25 cellular contexts compared by ENCODE assay signal in genomic region chr3:153145454-153145853, GRCh38. TPM values are rescaled to one million over a fixed set of nuclear protein-coding genes. Genes with fewer than 3 reads are reported as not detected.
DNase-seq lines count a peak whose midpoint lies in the region; ATAC-seq, FAIRE-seq and TF ChIP-seq lines count a peak whose summit lies in the region.
"Had no signal": no experiment of that assay in that cellular context is flagged by ENCODE, and none has a peak within 500 bp of the region (broad histone marks: within the 10 kb centered on the region; RNA-seq: fewer than 3 reads in every experiment).

No MANE protein-coding gene starts in this region.

- no peak overlapping the region for H2BK12ac ChIP-seq in mesenchymal stem cell (ENCODE audit: low read length in 2 of 2)

- H3K4me3 ChIP-seq in A549 (no peak overlapping the region), IMR-90 (ENCODE audit: insufficient read depth, low read depth, low read length) (no peak overlapping the region), brain microvascular endothelial cell (ENCODE audit: low read depth, low read length) (no peak overlapping the region), mesenchymal stem cell (ENCODE audit: insufficient read depth in 1 of 2, low read depth in 1 of 2, low read length in 2 of 2) (no peak overlapping the region)
- H3K4me3 ChIP-seq: body of pancreas, coronary artery, gastrocnemius medialis, psoas muscle had no signal

- H3K14ac ChIP-seq in IMR-90 (replicated peaks; ENCODE audit: low read depth, low read length) (0 out of 2 replicates have a peak overlapping the region, but pooled peaks have one; percentile 40), mesenchymal stem cell (ENCODE audit: low read length in 2 of 2) (no peak overlapping the region)

- H2BK120ac ChIP-seq in IMR-90 (ENCODE audit: low read depth, low read length), result peak overlapping the region; percentile 84
- H2BK120ac ChIP-seq in mesenchymal stem cell (ENCODE audit: low read depth, low read length), result peak overlapping the region; percentile 23

- CTCF ChIA-PET in A549 (lab: Yijun Ruan, JAX), result no interaction called here
- CTCF ChIA-PET in IMR-90 (lab: Yijun Ruan, JAX), result no interaction called here

- H3K36me3 ChIP-seq in IMR-90 (ENCODE audit: control insufficient read depth, insufficient read depth, low read length) (no peaks in the 10 kb centered on the region), brain microvascular endothelial cell (replicated peaks) (no peaks in the 10 kb centered on the region), mesenchymal stem cell (ENCODE audit: control insufficient read depth in 1 of 2, insufficient read depth in 2 of 2, low read depth in 1 of 2, low read length in 2 of 2) (no peaks in the 10 kb centered on the region)
- H3K36me3 ChIP-seq: gastrocnemius medialis had no signal

- H4K20me1 ChIP-seq in IMR-90 (ENCODE audit: insufficient read depth, low read length), result no peaks in the 10 kb centered on the region

- H3K9me3 ChIP-seq in A549 (no peaks in the 10 kb centered on the region), IMR-90 (ENCODE audit: control insufficient read depth, insufficient read depth, low read length) (no peaks in the 10 kb centered on the region), mesenchymal stem cell (ENCODE audit: control insufficient read depth, low read length) (no peaks in the 10 kb centered on the region)
- H3K9me3 ChIP-seq: body of pancreas, gastrocnemius medialis, psoas muscle had no signal

- H3K9ac ChIP-seq in IMR-90 (ENCODE audit: low read depth, low read length), result no peak overlapping the region
- no peak overlapping the region for H3K9ac ChIP-seq in mesenchymal stem cell (ENCODE audit: low read length)

- H2BK15ac ChIP-seq in IMR-90 (ENCODE audit: low read depth, low read length) (0 out of 3 replicates have a peak overlapping the region, but pooled peaks have one; percentile 52), mesenchymal stem cell (ENCODE audit: low read depth, poor library complexity, severe bottlenecking) (no peak overlapping the region)

- POLR2A ChIA-PET in A549 (lab: Yijun Ruan, JAX), result interaction anchor here (8.6 kb wide), 1 partner anchor 16 kb away, joined by 92 read pairs; the partner anchor contains the start of gene RAP2B
- POLR2A ChIA-PET in IMR-90 (lab: Charles Lee; ENCODE audit: unreplicated experiment), result no interaction called here

- peak overlapping the region; percentile 59; the same call in 1 of the 2 replicates for H2BK20ac ChIP-seq in IMR-90 (ENCODE audit: low read depth, low read length)

- TF ChIP-seq EP300 in A549 (IDR thresholded peaks at IDR 0.05), result no peak

- ATAC-seq in A549 (no peak), IMR-90 (ENCODE audit: low read depth) (no peak), left lobe of liver (no peak)
- ATAC-seq: body of pancreas, gastrocnemius medialis, left colon, psoas muscle, Right ventricle myocardium inferior, T-cell had no signal

- in situ Hi-C loops in IMR-90 (cut with MboI; ENCODE audit: low sequenced_read_pairs) (no loop called here), brain microvascular endothelial cell (cut with HindIII; ENCODE audit: low pct_ligation_motif_present, low sequenced_read_pairs) (no loop called here)

- H2AFZ ChIP-seq in IMR-90 (replicated peaks; ENCODE audit: low read length, poor library complexity) (no peak overlapping the region), mesenchymal stem cell (ENCODE audit: low read depth, low read length) (no peak overlapping the region)

- H4K8ac ChIP-seq in IMR-90 (ENCODE audit: low read depth in 2 of 2, low read length in 2 of 2), result peak overlapping the region in 1 of 2 experiments; percentile 62; a peak in 2 of 4 replicates
- no peak overlapping the region for H4K8ac ChIP-seq in mesenchymal stem cell (ENCODE audit: low read length)

- peaks cover 49% of the 10 kb centered on the region for H3K4me1 ChIP-seq in A549
- H3K4me1 ChIP-seq in IMR-90 (ENCODE audit: control insufficient read depth, insufficient read depth, low read length), result peaks cover 7% of the 10 kb centered on the region
- H3K4me1 ChIP-seq in mesenchymal stem cell (ENCODE audit: control insufficient read depth, insufficient read depth, low read depth, low read length), result peaks cover 1% of the 10 kb centered on the region
- H3K4me1 ChIP-seq: body of pancreas, gastrocnemius medialis, psoas muscle had no signal

- H3K23ac ChIP-seq in IMR-90 (ENCODE audit: low read depth, low read length), result peak overlapping the region; percentile 27; the same call in 1 of the 2 replicates
- H3K23ac ChIP-seq in mesenchymal stem cell (ENCODE audit: low read length in 2 of 2), result no peak overlapping the region

- H3K27ac ChIP-seq in A549 (peak overlapping the region; percentile 50 to 76), IMR-90 (ENCODE audit: insufficient read depth, low read length) (no peak overlapping the region), brain microvascular endothelial cell (peak overlapping the region; percentile 52), mesenchymal stem cell (ENCODE audit: low read length, poor library complexity, severe bottlenecking) (peak overlapping the region; percentile 80)
- H3K27ac ChIP-seq: body of pancreas, C4-2B, coronary artery, gastrocnemius medialis, psoas muscle had no signal

- H3K79me1 ChIP-seq in IMR-90 (ENCODE audit: low read depth in 1 of 2, low read length in 2 of 2) (no peaks in the 10 kb centered on the region), mesenchymal stem cell (replicated peaks; ENCODE audit: low read length, poor library complexity, severe bottlenecking) (no peaks in the 10 kb centered on the region)

- dilution Hi-C loops in IMR-90 (cut with HindIII; ENCODE audit: low sequenced_read_pairs, unreplicated experiment), result no loop called here

- intact Hi-C loops in IMR-90 (cut with micrococcal nuclease), result no loop called here

- TF ChIP-seq POLR2A in A549 (IDR thresholded peaks at IDR 0.05; ENCODE audit: low read length), result no peak
- TF ChIP-seq POLR2A in IMR-90 (IDR thresholded peaks at IDR 0.05; ENCODE audit: low read depth, low read length), result no peak

- H2BK5ac ChIP-seq in IMR-90 (ENCODE audit: low read depth, low read length, poor library complexity, severe bottlenecking) (peak overlapping the region; percentile 75), mesenchymal stem cell (ENCODE audit: low read depth, low read length, poor library complexity, severe bottlenecking) (no peak overlapping the region)

- H3K9me1 ChIP-seq in IMR-90 (ENCODE audit: insufficient read depth, low read length), result no peaks in the 10 kb centered on the region; the same call in 1 of the 2 replicates

- peak overlapping the region; percentile 40 for H3K4me2 ChIP-seq in A549
- H3K4me2 ChIP-seq in IMR-90 (ENCODE audit: low read depth, low read length), result no peak overlapping the region
- no peak overlapping the region for H3K4me2 ChIP-seq in mesenchymal stem cell (ENCODE audit: low read length, poor library complexity, severe bottlenecking)

- DNase-seq in A549 (ENCODE audit: low read depth in 1 of 2, low spot score in 1 of 2) (no peak), IMR-90 (no peak), brain microvascular endothelial cell (no peak), mesenchymal stem cell (no peak), NCI-H524 treated with DMSO at 0.1 percent for 48 hours (lab: John Stamatoyannopoulos, UW) (no peak), left lobe of liver (ENCODE audit: low spot score) (no peak), NCI-H2029 treated with DMSO at 0.1 percent for 48 hours (lab: John Stamatoyannopoulos, UW) (no peak), frontal cortex (ENCODE audit: low spot score in 2 of 2) (no peak)
- DNase-seq: activated CD4-positive, alpha-beta T cell treated with anti-CD3 and anti-CD28 coated beads for 4 hours; activated naive CD8-positive, alpha-beta T cell treated with anti-CD3 and anti-CD28 coated beads, Interleukin-2, amount 10 ng/mL, durations not matched to agents 7 days and 5 days; body of pancreas; gastrocnemius medialis; left colon; midbrain; NCI-H1417; NCI-H526; psoas muscle; stimulated activated CD4-positive, alpha-beta T cell treated with anti-CD3 and anti-CD28 coated beads, Interleukin-12 subunit alpha, Interleukin-12 subunit beta, amount 100 ng/mL, for 4 hours; T-cell had no signal

- BruUV-seq in IMR-90 (replicated peaks; lab: Mats Ljungman, UMichigan), result no TSS peak

- H4K5ac ChIP-seq in IMR-90 (ENCODE audit: low read depth, low read length), result peak overlapping the region; percentile 36; the same call in 1 of the 2 replicates

- no peak for TF ChIP-seq RAD21 in A549 (conservative IDR thresholded peaks at IDR 0.05 in 1 of 2, IDR thresholded peaks at IDR 0.05 in 1 of 2)
- TF ChIP-seq RAD21 in IMR-90 (IDR thresholded peaks at IDR 0.05; ENCODE audit: low read length), result no peak

- H3K18ac ChIP-seq in IMR-90 (ENCODE audit: low read depth, low read length), result no peak overlapping the region; the same call in 1 of the 2 replicates
- peak overlapping the region in 1 of 2 experiments; percentile 62 for H3K18ac ChIP-seq in mesenchymal stem cell (ENCODE audit: low read depth in 1 of 2, low read length in 2 of 2)

- H3K4ac ChIP-seq in IMR-90 (ENCODE audit: low read depth, low read length) (peak overlapping the region; percentile 81; the same call in 1 of the 2 replicates), mesenchymal stem cell (ENCODE audit: low read depth in 1 of 2, low read length in 2 of 2) (no peak overlapping the region)

- FAIRE-seq in A549 (lab: Jason Lieb, UNC), result peak; percentile 23
- no peak for FAIRE-seq in frontal cortex (lab: Jason Lieb, UNC)
- FAIRE-seq: endometrium, G401.6, TTC549 had no signal

- H3K56ac ChIP-seq in IMR-90 (ENCODE audit: extremely low read depth, insufficient read depth, low read length), result no peak overlapping the region

- H3K27me3 ChIP-seq in IMR-90 (ENCODE audit: control insufficient read depth, insufficient read depth, low read length) (no peaks in the 10 kb centered on the region), brain microvascular endothelial cell (replicated peaks) (no peaks in the 10 kb centered on the region), mesenchymal stem cell (ENCODE audit: control insufficient read depth in 1 of 2, insufficient read depth in 1 of 2, low read length in 2 of 2) (no peaks in the 10 kb centered on the region)
- H3K27me3 ChIP-seq: body of pancreas, gastrocnemius medialis had no signal

- H2AK5ac ChIP-seq in IMR-90 (ENCODE audit: low read depth, low read length) (peak overlapping the region; percentile 18; the same call in 1 of the 2 replicates), mesenchymal stem cell (ENCODE audit: low read length, severe bottlenecking) (peak overlapping the region; percentile 39)

- H2AK9ac ChIP-seq in IMR-90 (replicated peaks; ENCODE audit: low read depth, low read length, poor library complexity), result no peak overlapping the region

- H4K91ac ChIP-seq in IMR-90 (ENCODE audit: insufficient read depth, low read depth, low read length) (no peak overlapping the region), mesenchymal stem cell (ENCODE audit: low read length) (no peak overlapping the region)

- no peak for TF ChIP-seq CTCF in A549 (IDR thresholded peaks at IDR 0.05)
- TF ChIP-seq CTCF in IMR-90 (conservative IDR thresholded peaks at IDR 0.05; ENCODE audit: low read depth, low read length), result no peak
- TF ChIP-seq CTCF in brain microvascular endothelial cell (IDR thresholded peaks at IDR 0.05; ENCODE audit: low read depth, low read length, missing control alignments), result no peak

RNA-seq across cellular contexts. Expression of gene RAP2B, which starts 16.6 kb away (rescaled TPM):
- polyA plus RNA-seq in A549 (2011; rRNA removed), result 5.7 and 6.7 TPM in 2 replicates
- polyA plus RNA-seq in A549 (2012; cell fraction: cytosol; rRNA removed), result 4.6 TPM in 2 replicates
- polyA plus RNA-seq in A549 (2012; cell fraction: nucleus; rRNA removed), result 2.7 and 3.1 TPM in 2 replicates
- polyA plus RNA-seq in A549 (2017; fragmentation: RNase III; extraction: RNeasy Plus Mini Kit Qiagen cat#74134 plus additional on column Dnase treatment), result 5.4 to 5.9 TPM (median 5.6 TPM) in 3 replicates
- 8.8 and 11.2 TPM in 2 replicates for polyA minus RNA-seq in A549 (2011; rRNA and poly(A)+ RNA removed)
- 12.4 and 18.1 TPM in 2 replicates for total RNA-seq in IMR-90 (2012; rRNA removed)
- 6.1 and 6.6 TPM in 2 replicates for polyA plus RNA-seq in IMR-90 (2012; rRNA removed)
- polyA plus RNA-seq in IMR-90 (2012; cell fraction: cytosol; rRNA removed), result 6.3 and 6.4 TPM in 2 replicates
- polyA plus RNA-seq in IMR-90 (2012; cell fraction: nucleus; rRNA removed; ENCODE audit: low replicate concordance), result 2.0 and 2.1 TPM in 2 replicates
- 9.5 TPM for polyA plus RNA-seq in mesenchymal stem cell (2013, experiment 1 of 2)
- 10.1 TPM for polyA plus RNA-seq in mesenchymal stem cell (2013, experiment 2 of 2)
- 3.1 TPM for total RNA-seq in left lobe of liver
- total RNA-seq in frontal cortex, result 42.8 TPM
